ENCODE assay signal across 7 cellular contexts in genomic region chr12:70733385-70733784, GRCh38.
DNase-seq lines count a peak whose midpoint lies in the region; ATAC-seq and TF ChIP-seq lines count a peak whose summit lies in the region.

No MANE protein-coding gene starts in this region.

- peaks cover 0 to 3% (median 0%) of the 10 kb centered on the region in 5 experiments for H3K9me3 Mint-ChIP-seq in brain

- no peaks in the 10 kb centered on the region for H3K36me3 ChIP-seq in tibial artery

- no peaks in the 10 kb centered on the region for H3K4me1 ChIP-seq in tibial artery

- H3K27me3 ChIP-seq in tibial artery = no peaks in the 10 kb centered on the region

- no peak overlapping the region for H3K4me3 Mint-ChIP-seq in brain

- peak; percentile 87 for ATAC-seq in GM21390 (IDR thresholded peaks at IDR 0.05; ENCODE audit: unreplicated experiment)
- peak; percentile 93 for ATAC-seq in HG03520 (IDR thresholded peaks at IDR 0.05; ENCODE audit: unreplicated experiment)

- no peaks in the 10 kb centered on the region for H3K9me3 ChIP-seq in tibial artery

- H3K4me1 Mint-ChIP-seq in brain = no peaks in the 10 kb centered on the region

- no peak overlapping the region for H3K4me3 ChIP-seq in tibial artery

- H3K27ac ChIP-seq in tibial artery = no peak overlapping the region

- TF ChIP-seq CTCF in brain (conservative IDR thresholded peaks at IDR 0.05) (peak; percentile 84 to 85), tibial artery (IDR thresholded peaks at IDR 0.05) (peak; percentile 51 to 62)

- no peaks in the 10 kb centered on the region for H3K36me3 Mint-ChIP-seq in brain

- DNase-seq in GM04503 (ENCODE audit: low read depth) (peak; percentile 23), NCI-H524 (lab: John Stamatoyannopoulos, UW) (peak; percentile 31 to 61), iris pigment epithelial cell (ENCODE audit: low read depth) (peak; percentile 70), tibial artery (no peak)

- intact Hi-C loops in tibial artery (cut with DNase I; ENCODE audit: low total_unique reads) = loop anchor here (10.0 kb wide), 1 partner anchor 111 kb away; no protein-coding TSS in a partner anchor

- no peak overlapping the region for H3K27ac Mint-ChIP-seq in brain

- H3K27me3 Mint-ChIP-seq in brain = peaks cover 10% of the 10 kb centered on the region

Comparison
In these comparisons a context has a peak if more than half of its experiments do, and no peak if none do; other contexts are left out.
1. DNase-seq: peak in GM04503 (single experiment), NCI-H524 (2 of 2) and iris pigment epithelial cell (single experiment); none in tibial artery (0 of 2).